ENCODE assay signal across 10 cellular contexts in genomic region chr4:156941940-156942548, GRCh38. TPM values are rescaled to one million over a fixed set of nuclear protein-coding genes. Genes with fewer than 3 reads are reported as not detected.
DNase-seq lines count a peak whose midpoint lies in the region; ATAC-seq, FAIRE-seq and TF ChIP-seq lines count a peak whose summit lies in the region.
"Had no signal": no experiment of that assay in that cellular context is flagged by ENCODE, and none has a peak within 500 bp of the region (broad histone marks: within the 10 kb centered on the region; RNA-seq: fewer than 3 reads in every experiment).

No MANE protein-coding gene starts in this region.

- BruUV-seq in A673 (replicated peaks; lab: Mats Ljungman, UMichigan), result no TSS peak

- no peaks in the 10 kb centered on the region for H3K36me3 ChIP-seq in A673 (ENCODE audit: insufficient read depth, low read length, poor library complexity, severe bottlenecking)
- H3K36me3 ChIP-seq in brain microvascular endothelial cell (replicated peaks), result no peaks in the 10 kb centered on the region

- no peak overlapping the region for H3K4me3 ChIP-seq in A673 (ENCODE audit: low read depth, low read length, poor library complexity, severe bottlenecking)
- H3K4me3 ChIP-seq in brain microvascular endothelial cell (ENCODE audit: low read depth, low read length), result no peak overlapping the region

- DNase-seq in A673 (ENCODE audit: low spot score) (no peak), NCI-H1092 (lab: John Stamatoyannopoulos, UW) (peak; percentile 70), brain microvascular endothelial cell (peak; percentile 97), left kidney (ENCODE audit: low read depth, low spot score) (peak; percentile 94), NOMO-1 treated with dmso at 0.1 percent for 144 hours (lab: John Stamatoyannopoulos, UW; ENCODE audit: unreplicated experiment) (no peak), frontal cortex (ENCODE audit: low spot score in 2 of 2) (no peak)
- no peak for DNase-seq in activated CD4-positive, alpha-beta T cell treated with anti-CD3 and anti-CD28 coated beads, Interleukin-2, amount 50 U/mL, for 48 hours
- DNase-seq: CD4-positive, CD25-positive, alpha-beta regulatory T cell had no signal

- POLR2A ChIA-PET in A673 (lab: Charles Lee; ENCODE audit: low non-redundant PET), result no interaction called here

- CTCF ChIA-PET in A673 (lab: Charles Lee), result no interaction called here

- FAIRE-seq in frontal cortex (lab: Jason Lieb, UNC), result no peak

- H3K27ac ChIP-seq in A673 (ENCODE audit: low read depth, low read length, poor library complexity, severe bottlenecking) (peak overlapping the region; percentile 11), brain microvascular endothelial cell (peak overlapping the region; percentile 78)

- no peaks in the 10 kb centered on the region for H3K27me3 ChIP-seq in A673 (replicated peaks; ENCODE audit: insufficient read depth, low read depth, low read length, poor library complexity)
- H3K27me3 ChIP-seq in brain microvascular endothelial cell (replicated peaks), result no peaks in the 10 kb centered on the region

- H3K9me3 ChIP-seq in A673 (ENCODE audit: low read depth, low read length, poor library complexity, severe bottlenecking), result no peaks in the 10 kb centered on the region

- peaks cover 60% of the 10 kb centered on the region for H3K4me1 ChIP-seq in A673 (ENCODE audit: insufficient read depth, low read length, poor library complexity, severe bottlenecking)

- intact Hi-C loops in A673 (cut with micrococcal nuclease; ENCODE audit: unreplicated experiment), result no loop called here

- no peak for ATAC-seq in GM21447 (IDR thresholded peaks at IDR 0.05; ENCODE audit: unreplicated experiment)

- TF ChIP-seq CTCF in A673 (conservative IDR thresholded peaks at IDR 0.05; ENCODE audit: low read depth, low read length) (no peak), brain microvascular endothelial cell (IDR thresholded peaks at IDR 0.05; ENCODE audit: low read depth, low read length, missing control alignments) (no peak)

- in situ Hi-C loops in brain microvascular endothelial cell (cut with HindIII; ENCODE audit: low pct_ligation_motif_present, low sequenced_read_pairs), result no loop called here

RNA-seq across cellular contexts. Expression of gene PDGFC, which starts 29.6 kb away (rescaled TPM):
- 28.0 and 32.6 TPM in 2 replicates for total RNA-seq in A673 (2021)
- 33.4 TPM for total RNA-seq in frontal cortex
- total RNA-seq: T-helper 1 cell treated with Interleukin-12 subunit alpha and Interleukin-12 subunit beta and Interleukin-4 antibody, amounts not matched to agents 30 ng/mL and 1 ng/mL, for 36 hours had no signal

Comparison
In these comparisons a context has a peak if more than half of its experiments do, and no peak if none do; other contexts are left out.
1. DNase-seq: peak in NCI-H1092 (single experiment), brain microvascular endothelial cell (single experiment) and left kidney (single experiment); none in A673 (single experiment), activated CD4-positive, alpha-beta T cell treated with anti-CD3 and anti-CD28 coated beads, Interleukin-2, amount 50 U/mL, for 48 hours (0 of 2), NOMO-1 treated with dmso at 0.1 percent for 144 hours (single experiment) and frontal cortex (0 of 2).